ENCODE assay signal across 7 cellular contexts in the genomic region with DNA sequence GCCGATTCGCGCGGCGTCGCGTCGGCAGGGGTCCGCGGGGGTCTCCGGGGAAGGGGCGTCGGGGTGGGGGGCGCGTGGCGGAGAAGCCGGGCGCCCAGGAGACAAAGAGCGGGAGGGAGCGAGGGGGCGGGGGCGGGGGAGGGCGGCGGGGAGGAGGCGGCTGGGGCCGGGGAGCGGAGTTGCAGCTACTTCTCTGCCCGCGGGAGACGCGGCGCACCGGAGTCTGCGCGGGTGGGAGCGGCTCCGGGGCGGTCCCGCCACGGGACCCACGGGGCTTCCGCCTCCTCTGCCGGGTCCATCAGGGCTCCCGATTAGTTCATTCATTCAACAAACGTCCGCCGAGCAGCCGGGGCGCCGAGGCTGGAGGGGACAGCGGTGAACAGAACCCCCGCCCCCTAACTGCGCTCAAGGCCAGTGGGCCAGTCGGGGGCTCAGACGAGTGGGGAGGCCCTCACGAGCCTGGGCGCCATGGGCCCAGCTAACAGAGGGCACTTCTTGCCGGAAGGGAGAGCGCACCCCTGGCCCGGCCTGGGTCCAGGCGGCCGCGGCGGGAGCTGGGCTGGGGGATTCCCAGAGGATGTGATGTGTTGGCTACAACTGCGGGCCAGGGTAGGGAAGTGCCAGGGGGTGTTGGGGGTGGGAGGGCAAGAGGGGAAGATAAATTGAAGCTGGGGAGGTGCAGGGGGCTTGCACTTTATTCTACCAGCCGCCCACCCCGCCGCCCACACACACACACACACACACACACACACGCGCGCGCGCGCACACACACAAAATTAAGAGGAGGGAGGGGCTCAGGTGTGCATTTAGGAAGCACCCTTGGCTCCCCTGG. TPM values are rescaled to one million over a fixed set of nuclear protein-coding genes. Genes with fewer than 3 reads are reported as not detected.
DNase-seq lines count a peak whose midpoint lies in the region; ATAC-seq, FAIRE-seq and TF ChIP-seq lines count a peak whose summit lies in the region.

A gene (minus strand): TSS at position 215 of the 832 bp plus-strand sequence. CDS start 5,201 bp downstream, outside the sequence.

- FAIRE-seq in GM12892 (lab: Jason Lieb, UNC): peak; percentile 81

- H3K9me3 ChIP-seq in Panc1 (ENCODE audit: control insufficient read depth, insufficient read depth, low read depth, low read length) (no peaks in the 10 kb centered on the region), stomach (no peaks in the 10 kb centered on the region)

- H3K4me3 ChIP-seq in Panc1 (ENCODE audit: low read depth in 2 of 2, low read length in 2 of 2): peak within 1 kb of the TSS; percentile 45 to 56
- peak within 1 kb of the TSS; percentile 46 to 60 for H3K4me3 ChIP-seq in cardiac fibroblast (replicated peaks in 1 of 2; ENCODE audit: low read depth in 2 of 2, low read length in 2 of 2)
- peak within 1 kb of the TSS; percentile 49 to 60 (median 52) for H3K4me3 ChIP-seq in stomach

- TF ChIP-seq CTCF in Panc1 (IDR thresholded peaks at IDR 0.05) (no peak), cardiac fibroblast (IDR thresholded peaks at IDR 0.05; ENCODE audit: low read depth, low read length) (no peak), stomach (IDR thresholded peaks at IDR 0.05) (no peak)

- CTCF ChIA-PET in Panc1 (lab: Charles Lee): interaction anchor here (0.7 to 1.5 kb wide), 2 partner anchors 36 to 70 kb away, joined by 3 to 9 read pairs; no protein-coding TSS in a partner anchor

- H3K36me3 ChIP-seq in Panc1 (ENCODE audit: control insufficient read depth, insufficient read depth, low read length) (no peaks in the 10 kb centered on the region; the same call in 1 of the 2 replicates), stomach (peaks cover 5 to 13% (median 11%) of the 10 kb centered on the region in 4 donors)

- WGBS in stomach, 5 donors: 5 to 11% (median 8%) methylated on average over 21 to 74 of the region's 74 CpGs

- intact Hi-C loops in Panc1 (cut with micrococcal nuclease; ENCODE audit: unreplicated experiment): no loop called here
- intact Hi-C loops in left colon (cut with DNase I, micrococcal nuclease): no loop called here
- intact Hi-C loops in stomach (cut with DNase I; ENCODE audit: low total_unique reads): no loop called here

- no peak within 1 kb of the TSS for H3K27ac ChIP-seq in Panc1 (ENCODE audit: low read length)
- peak within 1 kb of the TSS in 3 of 5 donors; percentile 32 to 51 (median 41) for H3K27ac ChIP-seq in stomach

- TF ChIP-seq POLR2A in GM12892 (IDR thresholded peaks at IDR 0.05; ENCODE audit: low read depth, low read length) (no peak), stomach (IDR thresholded peaks at IDR 0.05) (no peak)

- peak; percentile 48 for ATAC-seq in Panc1
- peak; percentile 34 for ATAC-seq in left colon

- BruUV-seq in Panc1 (replicated peaks; lab: Mats Ljungman, UMichigan): no TSS peak

- DNase-seq in GM12892 (ENCODE audit: insufficient read length): peak; percentile 71
- no peak for DNase-seq in Panc1 (ENCODE audit: low read depth, low spot score)
- no peak for DNase-seq in cardiac fibroblast (ENCODE audit: low read depth in 2 of 2)
- peak in 1 of 2 donors; percentile 31 for DNase-seq in left colon
- no peak for DNase-seq in stomach
- no peak for DNase-seq in DMS153 treated with DMSO at 0.1 percent for 48 hours (lab: John Stamatoyannopoulos, UW; ENCODE audit: unreplicated experiment)
- DNase-seq in iPS-NIHi7 (ENCODE audit: extremely low spot score): no peak

- H3K4me1 ChIP-seq in Panc1 (ENCODE audit: control insufficient read depth, insufficient read depth, low read length): peaks cover 26% of the 10 kb centered on the region
- H3K4me1 ChIP-seq in stomach: peaks cover 39 to 66% (median 47%) of the 10 kb centered on the region in 4 donors

- in situ Hi-C loops in Panc1 (cut with HindIII; ENCODE audit: low pct_unique_long_range_greater_than_20kb, low sequenced_read_pairs): no loop called here

- no peaks in the 10 kb centered on the region for H3K27me3 ChIP-seq in Panc1 (ENCODE audit: control insufficient read depth, insufficient read depth, low read length)
- H3K27me3 ChIP-seq in stomach: peaks cover 0 to 41% (median 30%) of the 10 kb centered on the region in 3 donors

- POLR2A ChIA-PET in Panc1 (lab: Charles Lee): no interaction called here

- no peak for TF ChIP-seq EP300 in stomach (IDR thresholded peaks at IDR 0.05)

RNA-seq across cellular contexts. Expression of the gene that starts here (rescaled TPM):
- polyA plus RNA-seq in GM12892 (2012; ENCODE audit: missing spikeins): 0.40 TPM
- 6.9 TPM for total RNA-seq in Panc1 (2021; ENCODE audit: unreplicated experiment)
- 8.6 TPM for polyA plus RNA-seq in Panc1 (2012; ENCODE audit: insufficient read length)
- under 1 TPM; 0.70 to 0.92 TPM for total RNA-seq in left colon
- 10 to 100 TPM in 1 of 5 donors, 1 to 10 TPM in 2, not detected in 2; 1.5 to 87.0 (median 1.9) TPM for total RNA-seq in stomach
- 1 to 10 TPM; 1.3 to 2.3 (median 1.6) TPM for polyA plus RNA-seq in stomach

Comparison
In these comparisons a context has a peak if more than half of its experiments do, and no peak if none do; other contexts are left out.
1. Peak in ATAC-seq in left colon; RNA of the gene not detected or under 1 TPM.